Comparison of ENCODE assay signal across 12 cellular contexts in the genomic region with DNA sequence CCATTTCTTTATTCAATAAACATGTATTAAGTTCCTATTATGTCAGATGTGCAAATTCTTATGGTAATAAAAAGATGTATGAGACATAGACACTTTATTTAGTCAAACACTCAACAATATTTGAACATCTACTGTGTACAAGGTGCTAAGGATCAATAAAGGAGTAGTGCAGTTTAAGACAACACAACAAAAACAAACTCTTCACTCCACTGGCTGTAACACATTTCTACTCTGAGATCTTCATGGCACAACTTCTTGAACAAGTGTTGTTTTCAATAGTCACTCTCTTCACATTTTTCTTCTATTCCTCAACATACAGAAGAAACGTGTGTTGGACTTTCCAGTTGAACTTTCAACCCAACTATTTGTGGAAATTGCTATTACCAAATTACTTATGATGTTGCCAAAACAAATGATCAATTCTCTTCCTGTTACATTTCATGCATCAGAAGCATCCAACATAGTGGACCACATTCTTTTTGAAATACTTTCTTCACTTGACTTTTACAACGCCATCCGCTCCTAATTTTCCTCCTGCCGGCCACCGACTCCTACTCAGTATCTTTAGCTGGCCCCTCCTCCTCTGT. TPM values are rescaled to one million over a fixed set of nuclear protein-coding genes. Genes with fewer than 3 reads are reported as not detected.
"Had no signal": no experiment of that assay in that cellular context is flagged by ENCODE, and none has a peak within 500 bp of the region (broad histone marks: within the 10 kb centered on the region; RNA-seq: fewer than 3 reads in every experiment).

No MANE protein-coding gene starts in this region.

- H3K9me3 ChIP-seq: HAP-1 had no signal

- DNase-seq: GOT3, H7, H9, HCEC 1CT had no signal

- H3K4me2 ChIP-seq: GM23338 had no signal

- H3K4me3 ChIP-seq: GM23248, GM23338, HAP-1 had no signal

- FAIRE-seq: H1, H54 had no signal

- H3K27ac ChIP-seq: GM23248 had no signal

- ATAC-seq: GM23338, HCT116 had no signal

- H2AFZ ChIP-seq: GM23248, GM23338 had no signal

- H3K4me1 ChIP-seq: HAP-1 had no signal

- H3K9ac ChIP-seq: GM23248 had no signal

- H3K36me3 ChIP-seq: HAP-1 had no signal

RNA-seq across cellular contexts. Expression of a gene that starts 25.4 kb away (rescaled TPM):
- total RNA-seq: GM23248, GM23338, H1, H4, H7, H9, HFFc6 had no signal
- polyA plus RNA-seq: GM23248, GM23338, H1 had no signal
